ENCODE assay signal across 1 cellular context in the genomic region with DNA sequence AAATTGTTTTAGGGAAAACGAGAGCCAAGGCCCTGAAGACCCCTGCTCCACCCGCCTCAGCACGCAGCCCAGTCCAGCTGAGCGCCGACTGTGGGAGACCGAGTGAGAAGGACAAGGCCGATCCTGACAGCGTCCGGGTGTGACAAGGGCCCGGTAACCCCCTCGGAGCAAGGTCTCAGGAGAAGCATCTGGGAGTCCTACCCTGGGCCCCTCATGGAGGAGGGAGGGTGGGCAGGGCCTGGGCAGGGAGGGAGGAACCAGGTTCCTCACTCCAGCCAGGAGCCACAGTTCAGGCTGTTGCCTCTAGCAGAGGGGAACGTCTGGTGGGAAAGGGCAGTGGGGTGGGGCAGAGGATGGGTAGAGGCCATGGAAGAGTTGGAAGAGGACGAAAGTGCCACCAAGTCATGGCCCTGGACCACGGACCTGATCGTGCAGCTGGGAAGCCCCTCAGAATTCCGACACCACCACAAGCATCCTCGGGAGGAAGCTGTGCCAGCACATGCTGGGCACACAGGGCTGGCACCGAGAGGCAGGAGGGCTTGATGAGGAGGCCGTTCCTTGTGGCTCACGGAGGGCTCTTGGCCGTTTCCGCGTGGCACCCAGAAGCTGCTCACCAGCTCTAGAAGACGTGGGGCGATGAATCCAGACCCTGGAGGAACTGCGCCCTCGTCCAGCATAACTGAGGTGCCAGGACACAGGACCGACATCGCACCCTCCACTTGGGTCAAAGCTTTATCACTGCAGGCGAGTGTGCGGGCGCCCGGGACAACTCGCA.
TF ChIP-seq lines count a peak whose summit lies in the region.

No MANE protein-coding gene starts in this region.

TF ChIP-seq in SK-N-SH, 30 proteins besides CTCF, POLR2A, EP300 and RAD21 (continued from another document):
- TF ChIP-seq, protein P1, sequence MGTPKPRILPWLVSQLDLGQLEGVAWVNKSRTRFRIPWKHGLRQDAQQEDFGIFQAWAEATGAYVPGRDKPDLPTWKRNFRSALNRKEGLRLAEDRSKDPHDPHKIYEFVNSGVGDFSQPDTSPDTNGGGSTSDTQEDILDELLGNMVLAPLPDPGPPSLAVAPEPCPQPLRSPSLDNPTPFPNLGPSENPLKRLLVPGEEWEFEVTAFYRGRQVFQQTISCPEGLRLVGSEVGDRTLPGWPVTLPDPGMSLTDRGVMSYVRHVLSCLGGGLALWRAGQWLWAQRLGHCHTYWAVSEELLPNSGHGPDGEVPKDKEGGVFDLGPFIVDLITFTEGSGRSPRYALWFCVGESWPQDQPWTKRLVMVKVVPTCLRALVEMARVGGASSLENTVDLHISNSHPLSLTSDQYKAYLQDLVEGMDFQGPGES (IDR thresholded peaks at IDR 0.05; ENCODE audit: low read depth, low read length): no peak
- TF ChIP-seq NRF1 (IDR thresholded peaks at IDR 0.05; ENCODE audit: low read depth, low read length): no peak
- no peak for TF ChIP-seq RFX5 (IDR thresholded peaks at IDR 0.05; ENCODE audit: low read length)
- no peak for TF ChIP-seq ELF1 (IDR thresholded peaks at IDR 0.05)
- no peak for TF ChIP-seq GABPA (IDR thresholded peaks at IDR 0.05; ENCODE audit: low read depth)
- TF ChIP-seq FOXJ3 (CRISPR knock-in tag; IDR thresholded peaks at IDR 0.05): no peak
- TF ChIP-seq SIN3A (IDR thresholded peaks at IDR 0.05; ENCODE audit: borderline replicate concordance, low read depth, low read length): no peak
- TF ChIP-seq USF2 (IDR thresholded peaks at IDR 0.05; ENCODE audit: borderline replicate concordance, low read depth, low read length): no peak
- no peak for TF ChIP-seq MEF2A (IDR thresholded peaks at IDR 0.05; ENCODE audit: borderline replicate concordance, low read depth)
- no peak for TF ChIP-seq EZH2phosphoT487 (IDR thresholded peaks at IDR 0.05; ENCODE audit: borderline replicate concordance, low read depth)
- TF ChIP-seq POLR2AphosphoS5 (IDR thresholded peaks at IDR 0.05; ENCODE audit: low read depth, low read length): no peak
- TF ChIP-seq JUND (IDR thresholded peaks at IDR 0.05): no peak
- TF ChIP-seq CHD2 (IDR thresholded peaks at IDR 0.05; ENCODE audit: low read length, partially characterized antibody): no peak
- no peak for TF ChIP-seq FOSL2 (IDR thresholded peaks at IDR 0.05; ENCODE audit: borderline replicate concordance, low read depth)
- no peak for TF ChIP-seq YY1 (IDR thresholded peaks at IDR 0.05; ENCODE audit: low read depth)
